8 cellular contexts compared by ENCODE assay signal in the genomic region with DNA sequence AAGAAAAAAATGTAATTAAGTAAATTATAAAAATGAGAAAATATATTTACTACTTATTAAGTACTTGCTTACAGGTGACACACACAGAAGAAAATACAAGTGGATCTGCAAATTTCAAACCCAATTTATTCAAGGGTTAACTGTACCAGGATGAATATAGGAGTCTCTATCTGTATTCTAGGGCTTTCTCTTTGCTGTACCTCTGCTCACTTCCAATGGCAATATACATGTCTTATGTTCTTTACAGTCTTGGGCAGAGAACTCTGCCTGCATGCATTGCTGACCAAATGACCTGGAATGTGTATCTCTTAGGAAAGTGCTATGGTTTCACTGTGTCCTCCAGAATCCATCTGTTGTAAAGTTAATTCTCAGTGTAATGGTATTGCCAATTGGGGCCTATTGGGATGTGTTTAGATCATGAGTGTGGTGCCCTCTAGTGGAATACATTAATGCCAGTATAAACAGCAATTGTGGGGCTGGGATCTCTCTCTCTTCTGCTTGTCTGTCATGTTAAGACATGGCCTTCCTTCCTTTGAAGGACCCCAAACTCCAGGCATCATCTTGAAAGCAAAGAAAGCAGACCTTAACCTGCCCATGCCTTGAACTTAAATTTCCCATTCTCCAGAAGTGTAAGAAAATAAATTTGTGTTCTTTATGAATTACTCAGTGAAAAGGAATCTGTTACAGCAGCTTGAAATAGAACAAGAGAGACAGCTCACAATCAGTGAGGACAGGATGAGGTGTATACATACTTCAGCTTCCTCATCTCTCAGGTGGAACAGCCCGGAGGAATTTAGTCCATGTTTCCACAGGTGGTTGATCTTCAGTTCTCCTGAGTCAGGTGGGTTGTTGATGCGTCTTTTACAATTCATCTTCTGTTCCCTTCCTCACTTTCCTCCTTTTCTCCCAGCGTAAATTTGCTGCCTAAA.
DNase-seq lines count a peak whose midpoint lies in the region; ATAC-seq and TF ChIP-seq lines count a peak whose summit lies in the region.
"Not testable (repeated sequence)": the region's sequence is repeated elsewhere in the genome, so short reads cannot be mapped to it uniquely, and the experiment has no call there.

No MANE protein-coding gene starts in this region.

- H3K4me1 ChIP-seq in SJCRH30; mammary epithelial cell (ENCODE audit: insufficient read depth, low read length); parathyroid adenoma: not testable (repeated sequence)

- in situ Hi-C loops in mammary epithelial cell (cut with MboI; ENCODE audit: low sequenced_read_pairs in 2 of 2), result not testable (repeated sequence)

- H3K36me3 ChIP-seq in SJCRH30; mammary epithelial cell (ENCODE audit: insufficient read depth, low read length); parathyroid adenoma (ENCODE audit: control insufficient read depth, insufficient read depth, low read length): not testable (repeated sequence)

- not testable (repeated sequence) for H3K27me3 ChIP-seq in SJCRH30; mammary epithelial cell (ENCODE audit: insufficient read depth, low read length); parathyroid adenoma (ENCODE audit: control insufficient read depth, insufficient read depth, low read length)

- 61% methylated on average over 2 of the region's 3 CpGs for WGBS in mammary epithelial cell (ENCODE audit: low coverage, missing lambda C conversion rate)

- H3K4me2 ChIP-seq in mammary epithelial cell (ENCODE audit: insufficient read depth, low read depth, low read length); parathyroid adenoma (ENCODE audit: low read length): not testable (repeated sequence)

- not testable (repeated sequence) for H3K79me2 ChIP-seq in mammary epithelial cell (ENCODE audit: insufficient read depth, low read length); parathyroid adenoma

- DNase-seq in AG08395 (ENCODE audit: low spot score) (peak; percentile 28), NCI-H1436 (lab: John Stamatoyannopoulos, UW) (peak; percentile 2), SJCRH30 (peak; percentile 9 to 65), mammary epithelial cell (peak; percentile 28), hippocampal formation (lab: John Stamatoyannopoulos, UW) (peak; percentile 15 to 52)

- dilution Hi-C loops in mammary epithelial cell (cut with HindIII; ENCODE audit: low sequenced_read_pairs), result not testable (repeated sequence)

- TF ChIP-seq CTCF in GM12874 (IDR thresholded peaks at IDR 0.05; ENCODE audit: insufficient read depth, low read depth, low read length), result peak; percentile 31; the same call in 1 of the 2 replicates
- TF ChIP-seq CTCF in mammary epithelial cell (conservative IDR thresholded peaks at IDR 0.05 in 1 of 2, IDR thresholded peaks at IDR 0.05 in 1 of 2; ENCODE audit: extremely low read depth in 1 of 2, insufficient read depth in 1 of 2, low read depth in 1 of 2, low read length in 2 of 2), result peak; percentile 43 to 53
- peak; percentile 57 for TF ChIP-seq CTCF in parathyroid adenoma (IDR thresholded peaks at IDR 0.05)

- not testable (repeated sequence) for H3K9ac ChIP-seq in mammary epithelial cell (ENCODE audit: insufficient read depth, low read length); parathyroid adenoma

- CTCF ChIA-PET in mammary epithelial cell (lab: Charles Lee; ENCODE audit: low non-redundant PET), result not testable (repeated sequence)

- ATAC-seq in HG02938 (IDR thresholded peaks at IDR 0.05; ENCODE audit: unreplicated experiment), result peak; percentile 87

- not testable (repeated sequence) for H4K20me1 ChIP-seq in mammary epithelial cell (ENCODE audit: insufficient read depth, low read length)

- intact Hi-C loops in mammary epithelial cell (cut with micrococcal nuclease), result loop anchor here (5.0 kb wide), 1 partner anchor 146 kb away; no protein-coding TSS in a partner anchor

- not testable (repeated sequence) for H2AFZ ChIP-seq in mammary epithelial cell (ENCODE audit: low read depth, low read length); parathyroid adenoma

- H3K4me3 ChIP-seq in SJCRH30; mammary epithelial cell (replicated peaks in 1 of 3; ENCODE audit: insufficient read depth in 1 of 3, low read depth in 2 of 3, low read length in 3 of 3); parathyroid adenoma (ENCODE audit: low read depth, low read length): not testable (repeated sequence)

- not testable (repeated sequence) for H3K27ac ChIP-seq in SJCRH30; mammary epithelial cell (ENCODE audit: insufficient read depth, low read depth, low read length); parathyroid adenoma

- H3K9me3 ChIP-seq in SJCRH30 (replicated peaks); mammary epithelial cell (replicated peaks; ENCODE audit: insufficient read depth, low read length); parathyroid adenoma (ENCODE audit: control insufficient read depth, low read length): not testable (repeated sequence)

- not testable (repeated sequence) for BruUV-seq in mammary epithelial cell (replicated peaks; lab: Mats Ljungman, UMichigan)
